ENCODE assay signal across 23 cellular contexts in genomic region chr10:133294189-133294588, GRCh38. TPM values are rescaled to one million over a fixed set of nuclear protein-coding genes. Genes with fewer than 3 reads are reported as not detected.
DNase-seq lines count a peak whose midpoint lies in the region; ATAC-seq and TF ChIP-seq lines count a peak whose summit lies in the region.
"Had no signal": no experiment of that assay in that cellular context is flagged by ENCODE, and none has a peak within 500 bp of the region (broad histone marks: within the 10 kb centered on the region; RNA-seq: fewer than 3 reads in every experiment).

No MANE protein-coding gene starts in this region.

- ATAC-seq in lung (ENCODE audit: insufficient read depth, low FRiP score) = peak; percentile 16
- ATAC-seq: activated CD4-positive, CD25-positive, alpha-beta regulatory T cell treated with anti-CD3 and anti-CD28 coated beads, Interleukin-2, amount 50 U/mL, for 24 hours; CD8-positive, alpha-beta T cell had no signal

- TF ChIP-seq CTCF in PC-9 (conservative IDR thresholded peaks at IDR 0.05) (no peak), lung (IDR thresholded peaks at IDR 0.05; ENCODE audit: control extremely low read depth, extremely low read depth) (no peak), coronary artery (IDR thresholded peaks at IDR 0.05) (no peak)

- H3F3A ChIP-seq in PC-9 (ENCODE audit: insufficient read depth, low read depth) = peaks cover 19% of the 10 kb centered on the region; the same call in 1 of the 2 replicates

- peaks cover 56% of the 10 kb centered on the region for H3K36me3 Mint-ChIP-seq in activated CD4-positive, alpha-beta T cell treated with anti-CD3 and anti-CD28 coated beads, Interleukin-2, amount 10 ng/mL, durations not matched to agents 24 days and 14 days (ENCODE audit: low read depth)

- H3K9me2 ChIP-seq in PC-9 (ENCODE audit: insufficient read depth) = no peaks in the 10 kb centered on the region
- H3K9me2 ChIP-seq: SK-N-SH had no signal

- peak overlapping the region in 10 of 11 experiments; percentile 2 to 66 (median 39); a peak in 18 of 22 replicates for H3K9ac ChIP-seq in BLaER1 treated with 17β-estradiol and CSF1 and Interleukin-3, amounts not matched to agents 10 nM and 100 nM
- H3K9ac ChIP-seq: GM23248, SK-N-SH had no signal

- intact Hi-C loops in PC-9 (cut with micrococcal nuclease; ENCODE audit: unreplicated experiment) = no loop called here
- intact Hi-C loops in activated CD4-positive, alpha-beta T cell treated with anti-CD3 and anti-CD28 coated beads, Interleukin-2, amount 10 ng/mL, durations not matched to agents 24 days and 14 days (cut with micrococcal nuclease) = no loop called here

- H3K27ac Mint-ChIP-seq in activated CD4-positive, alpha-beta T cell treated with anti-CD3 and anti-CD28 coated beads, Interleukin-2, amount 10 ng/mL, durations not matched to agents 24 days and 14 days = no peak overlapping the region
- H3K27ac Mint-ChIP-seq: activated naive CD8-positive, alpha-beta T cell treated with anti-CD3 and anti-CD28 coated beads, Interleukin-2, amount 10 ng/mL, durations not matched to agents 7 days and 5 days; CD8-positive, alpha-beta T cell had no signal

- no peaks in the 10 kb centered on the region for H3K9me3 Mint-ChIP-seq in activated CD4-positive, alpha-beta T cell treated with anti-CD3 and anti-CD28 coated beads, Interleukin-2, amount 10 ng/mL, durations not matched to agents 24 days and 14 days
- H3K9me3 Mint-ChIP-seq: activated naive CD8-positive, alpha-beta T cell treated with anti-CD3 and anti-CD28 coated beads, Interleukin-2, amount 10 ng/mL, durations not matched to agents 7 days and 5 days; CD8-positive, alpha-beta T cell had no signal

- DNase-seq in PC-9 (no peak), lung (ENCODE audit: low spot score) (no peak), NCI-H1694 (lab: John Stamatoyannopoulos, UW) (no peak), coronary artery (ENCODE audit: low spot score) (no peak)
- no peak for DNase-seq in activated CD4-positive, alpha-beta T cell treated with anti-CD3 and anti-CD28 coated beads, Interleukin-2, amount 10 ng/mL, durations not matched to agents 24 days and 14 days
- DNase-seq: activated naive CD8-positive, alpha-beta T cell treated with anti-CD3 and anti-CD28 coated beads, Interleukin-2, amount 10 ng/mL, durations not matched to agents 7 days and 5 days; CD8-positive, alpha-beta T cell; DMS53; GM23248; kidney; NCI-H1417; NCI-H2171 treated with DMSO at 0.1 percent for 48 hours; sigmoid colon; SK-N-SH; stimulated activated CD4-positive, alpha-beta T cell treated with anti-CD3 and anti-CD28 coated beads, Interleukin-2, amount 100 ng/mL, for 24 hours; stomach had no signal

- H3K36me3 ChIP-seq in BLaER1 treated with 17β-estradiol and CSF1 and Interleukin-3, amounts not matched to agents 10 nM and 100 nM = peaks cover 70 to 91% (median 87%) of the 10 kb centered on the region in 11 experiments
- H3K36me3 ChIP-seq in PC-9 (ENCODE audit: low read depth) (no peaks in the 10 kb centered on the region), lung (ENCODE audit: control insufficient read depth in 2 of 2, insufficient read depth in 2 of 2, low read length in 2 of 2) (peaks cover 16 to 77% of the 10 kb centered on the region in 2 donors)

- peak overlapping the region in 9 of 11 experiments; percentile 11 to 98 (median 90); a peak in 18 of 22 replicates for H3K4me2 ChIP-seq in BLaER1 treated with 17β-estradiol and CSF1 and Interleukin-3, amounts not matched to agents 10 nM and 100 nM
- peak overlapping the region; percentile 49 for H3K4me2 ChIP-seq in PC-9

- no peaks in the 10 kb centered on the region for H3K9me3 ChIP-seq in BLaER1 treated with 17β-estradiol and CSF1 and Interleukin-3, amounts not matched to agents 10 nM and 100 nM (replicated peaks in 1 of 11)
- H3K9me3 ChIP-seq in PC-9 (ENCODE audit: insufficient read depth, low read depth) = no peaks in the 10 kb centered on the region
- H3K9me3 ChIP-seq in lung (ENCODE audit: control insufficient read depth in 2 of 2, insufficient read depth in 1 of 2, low read length in 1 of 2) = no peaks in the 10 kb centered on the region
- H3K9me3 ChIP-seq: body of pancreas, sigmoid colon, SK-N-SH, stomach had no signal

- no peaks in the 10 kb centered on the region for H3K4me1 Mint-ChIP-seq in activated CD4-positive, alpha-beta T cell treated with anti-CD3 and anti-CD28 coated beads, Interleukin-2, amount 10 ng/mL, durations not matched to agents 24 days and 14 days
- H3K4me1 Mint-ChIP-seq: activated naive CD8-positive, alpha-beta T cell treated with anti-CD3 and anti-CD28 coated beads, Interleukin-2, amount 10 ng/mL, durations not matched to agents 7 days and 5 days had no signal

- WGBS in lung, 2 donors = 79 to 82% methylated on average over 15 of the region's 15 CpGs

- H3K27me3 ChIP-seq in BLaER1 treated with 17β-estradiol and CSF1 and Interleukin-3, amounts not matched to agents 10 nM and 100 nM = no peaks in the 10 kb centered on the region
- H3K27me3 ChIP-seq in PC-9 (ENCODE audit: insufficient read depth, low read depth) = no peaks in the 10 kb centered on the region
- H3K27me3 ChIP-seq in lung (ENCODE audit: control insufficient read depth, insufficient read depth) = no peaks in the 10 kb centered on the region
- H3K27me3 ChIP-seq: body of pancreas, sigmoid colon, stomach had no signal

- CTCF ChIA-PET in PC-9 (lab: Charles Lee) = interaction anchor here (0.7 kb wide), 1 partner anchor 107 kb away, joined by 15 read pairs; no protein-coding TSS in a partner anchor

- POLR2A ChIA-PET in PC-9 (lab: Charles Lee; ENCODE audit: unreplicated experiment) = no interaction called here

- H3K4me1 ChIP-seq in BLaER1 treated with 17β-estradiol and CSF1 and Interleukin-3, amounts not matched to agents 10 nM and 100 nM = peaks cover 0 to 45% (median 29%) of the 10 kb centered on the region in 10 experiments; a peak in 19 of 20 replicates
- H3K4me1 ChIP-seq in PC-9 (replicated peaks; ENCODE audit: insufficient read depth) = peaks cover 22% of the 10 kb centered on the region
- H3K4me1 ChIP-seq in lung (ENCODE audit: control insufficient read depth in 2 of 2, insufficient read depth in 2 of 2, low read length in 2 of 2) = no peaks in the 10 kb centered on the region
- H3K4me1 ChIP-seq: body of pancreas, sigmoid colon had no signal

- H3K4me3 ChIP-seq in BLaER1 treated with 17β-estradiol and CSF1 and Interleukin-3, amounts not matched to agents 10 nM and 100 nM = no peak overlapping the region
- H3K4me3 ChIP-seq in PC-9 = no peak overlapping the region
- H3K4me3 ChIP-seq in lung = no peak overlapping the region
- no peak overlapping the region for H3K4me3 ChIP-seq in coronary artery
- H3K4me3 ChIP-seq: body of pancreas, GM23248, sigmoid colon, stomach had no signal

- no peak overlapping the region for H2AFZ ChIP-seq in PC-9
- H2AFZ ChIP-seq: GM23248 had no signal

- H3K27me3 Mint-ChIP-seq in activated CD4-positive, alpha-beta T cell treated with anti-CD3 and anti-CD28 coated beads, Interleukin-2, amount 10 ng/mL, durations not matched to agents 24 days and 14 days = no peaks in the 10 kb centered on the region
- H3K27me3 Mint-ChIP-seq: activated naive CD8-positive, alpha-beta T cell treated with anti-CD3 and anti-CD28 coated beads, Interleukin-2, amount 10 ng/mL, durations not matched to agents 7 days and 5 days had no signal

- no peaks in the 10 kb centered on the region for H3K79me2 ChIP-seq in PC-9 (ENCODE audit: low read depth)

- no TSS peak for BruUV-seq in PC-9 (replicated peaks; lab: Mats Ljungman, UMichigan)

- peak overlapping the region in 10 of 11 experiments; percentile 31 to 70 (median 57); a peak in 20 of 22 replicates for H3K27ac ChIP-seq in BLaER1 treated with 17β-estradiol and CSF1 and Interleukin-3, amounts not matched to agents 10 nM and 100 nM
- H3K27ac ChIP-seq in PC-9 (peak overlapping the region; percentile 67), lung (ENCODE audit: low read depth in 1 of 2, low read length in 1 of 2) (no peak overlapping the region), coronary artery (no peak overlapping the region)
- H3K27ac ChIP-seq: GM23248 had no signal

- H4K20me1 ChIP-seq in BLaER1 treated with 17β-estradiol and CSF1 and Interleukin-3, amounts not matched to agents 10 nM and 100 nM = peaks cover 0 to 58% (median 13%) of the 10 kb centered on the region in 11 experiments; a peak in 19 of 22 replicates
- no peaks in the 10 kb centered on the region for H4K20me1 ChIP-seq in PC-9 (ENCODE audit: insufficient read depth)

- H3K4me3 Mint-ChIP-seq in activated CD4-positive, alpha-beta T cell treated with anti-CD3 and anti-CD28 coated beads, Interleukin-2, amount 10 ng/mL, durations not matched to agents 24 days and 14 days = no peak overlapping the region
- H3K4me3 Mint-ChIP-seq: activated naive CD8-positive, alpha-beta T cell treated with anti-CD3 and anti-CD28 coated beads, Interleukin-2, amount 10 ng/mL, durations not matched to agents 7 days and 5 days; CD8-positive, alpha-beta T cell had no signal

RNA-seq across cellular contexts. Expression of gene TUBGCP2, which starts 14.5 kb away (rescaled TPM):
- total RNA-seq in PC-9 (2021) (40.7 and 52.8 TPM in 2 replicates), lung (10 to 100 TPM; 41.7 to 65.9 TPM)
- 10 to 100 TPM; 39.2 to 66.2 TPM for polyA plus RNA-seq in lung
- 65.3 and 70.6 TPM in 2 replicates for total RNA-seq in activated CD4-positive, alpha-beta T cell treated with anti-CD3 and anti-CD28 coated beads, Interleukin-2, amount 10 ng/mL, durations not matched to agents 24 days and 14 days

RNA-seq across cellular contexts. Expression of gene ZNF511, which starts 14.5 kb away (rescaled TPM):
- 40.1 and 44.7 TPM in 2 replicates for total RNA-seq in PC-9 (2021)
- total RNA-seq in lung = 10 to 100 TPM; 18.6 to 53.5 TPM
- polyA plus RNA-seq in lung = 10 to 100 TPM; 33.8 to 79.9 TPM
- 83.8 and 87.2 TPM in 2 replicates for total RNA-seq in activated CD4-positive, alpha-beta T cell treated with anti-CD3 and anti-CD28 coated beads, Interleukin-2, amount 10 ng/mL, durations not matched to agents 24 days and 14 days

RNA-seq across cellular contexts. Expression of gene ADAM8, which starts 17.5 kb away (rescaled TPM):
- 18.3 and 31.5 TPM in 2 replicates for total RNA-seq in PC-9 (2021)
- 10 to 100 TPM; 21.7 to 33.0 TPM for total RNA-seq in lung
- 10 to 100 TPM in 1 of 2 donors, 1 to 10 TPM in 1; 4.4 to 79.2 TPM for polyA plus RNA-seq in lung
- 143 and 165 TPM in 2 replicates for total RNA-seq in activated CD4-positive, alpha-beta T cell treated with anti-CD3 and anti-CD28 coated beads, Interleukin-2, amount 10 ng/mL, durations not matched to agents 24 days and 14 days
- polyA plus RNA-seq: GM23248 had no signal

RNA-seq across cellular contexts. Expression of gene CALY, which starts 42.5 kb away (rescaled TPM):
- not detected in 2 replicates for total RNA-seq in PC-9 (2021)
- not detected for total RNA-seq in lung
- not detected for polyA plus RNA-seq in lung
- total RNA-seq in activated CD4-positive, alpha-beta T cell treated with anti-CD3 and anti-CD28 coated beads, Interleukin-2, amount 10 ng/mL, durations not matched to agents 24 days and 14 days = not detected in 2 replicates
- total RNA-seq: fibroblast of villous mesenchyme had no signal
- polyA plus RNA-seq: GM23248 had no signal

RNA-seq across cellular contexts. Expression of gene PRAP1, which starts 53.0 kb away (rescaled TPM):
- not detected in 2 replicates for total RNA-seq in PC-9 (2021)
- total RNA-seq in lung = under 1 TPM in 1 of 2 donors, not detected in 1; 0.25 TPM
- not detected for polyA plus RNA-seq in lung
- total RNA-seq in activated CD4-positive, alpha-beta T cell treated with anti-CD3 and anti-CD28 coated beads, Interleukin-2, amount 10 ng/mL, durations not matched to agents 24 days and 14 days = not detected in 2 replicates
- total RNA-seq: activated naive CD8-positive, alpha-beta T cell treated with anti-CD3 and anti-CD28 coated beads, Interleukin-2, amount 10 ng/mL, durations not matched to agents 7 days and 5 days; CD8-positive, alpha-beta T cell; fibroblast of villous mesenchyme; GM23248; HT1080; urinary bladder had no signal
- polyA plus RNA-seq: AG04450, GM23248, stomach had no signal

Comparison
In these comparisons a context has a peak if more than half of its experiments do, and no peak if none do; other contexts are left out.
1. H3K27ac ChIP-seq: peak in BLaER1 treated with 17β-estradiol and CSF1 and Interleukin-3, amounts not matched to agents 10 nM and 100 nM (10 of 11) and PC-9 (single experiment); none in lung (0 of 2) and coronary artery (0 of 2).